ENCODE assay signal across 11 cellular contexts in the genomic region with DNA sequence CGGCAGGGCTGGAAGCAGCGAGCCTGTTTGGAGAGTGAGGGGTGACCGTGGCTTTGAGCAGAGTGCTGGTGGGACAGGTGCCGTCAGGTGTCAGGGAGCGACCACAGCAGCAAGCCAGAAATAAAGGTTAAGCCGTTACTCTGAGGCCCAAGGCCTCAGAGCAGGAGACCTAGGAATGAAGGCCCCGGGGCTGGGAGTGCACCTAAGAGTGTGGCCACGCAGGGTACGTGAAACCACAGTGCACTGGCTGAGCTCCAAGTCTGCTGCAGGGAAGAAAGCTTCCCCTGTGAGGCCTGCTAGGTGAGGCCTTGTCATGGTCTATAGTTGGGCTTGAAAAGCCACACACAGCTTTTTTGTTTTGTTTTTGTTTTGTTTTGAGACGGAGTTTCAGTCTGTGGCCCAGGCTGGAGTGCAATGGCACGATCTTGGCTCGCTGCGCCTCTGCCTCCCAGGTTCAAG. TPM values are rescaled to one million over a fixed set of nuclear protein-coding genes. Genes with fewer than 3 reads are reported as not detected.
DNase-seq lines count a peak whose midpoint lies in the region; ATAC-seq and TF ChIP-seq lines count a peak whose summit lies in the region.
"Had no signal": no experiment of that assay in that cellular context is flagged by ENCODE, and none has a peak within 500 bp of the region (broad histone marks: within the 10 kb centered on the region; RNA-seq: fewer than 3 reads in every experiment).

No MANE protein-coding gene starts in this region.

- H3K4me3 Mint-ChIP-seq in glutamatergic neuron (ENCODE audit: unreplicated experiment) = no peak overlapping the region

- no peaks in the 10 kb centered on the region for H3K4me1 Mint-ChIP-seq in glutamatergic neuron (ENCODE audit: low read depth, unreplicated experiment)

- ATAC-seq in HG03342 (IDR thresholded peaks at IDR 0.05; ENCODE audit: unreplicated experiment) (peak; percentile 66), foreskin keratinocyte (peak; percentile 67)

- H3K9me3 Mint-ChIP-seq in glutamatergic neuron (ENCODE audit: unreplicated experiment) = no peaks in the 10 kb centered on the region

- H3K4me1 ChIP-seq in foreskin keratinocyte = peaks cover 12% of the 10 kb centered on the region

- no peak overlapping the region for H3K4me3 ChIP-seq in MG63
- H3K4me3 ChIP-seq: cardiac muscle cell had no signal

- no peaks in the 10 kb centered on the region for H3K27me3 ChIP-seq in foreskin keratinocyte
- no peaks in the 10 kb centered on the region for H3K27me3 ChIP-seq in MG63
- H3K27me3 ChIP-seq: cardiac muscle cell had no signal

- peaks cover 64% of the 10 kb centered on the region for H3K36me3 ChIP-seq in MG63

- H3K36me3 Mint-ChIP-seq in glutamatergic neuron (ENCODE audit: unreplicated experiment) = peaks cover 13% of the 10 kb centered on the region

- no peak overlapping the region for H3K27ac Mint-ChIP-seq in glutamatergic neuron (ENCODE audit: unreplicated experiment)

- no peak overlapping the region for H3K27ac ChIP-seq in foreskin keratinocyte
- H3K27ac ChIP-seq: cardiac muscle cell had no signal

- no peak for TF ChIP-seq CTCF in foreskin keratinocyte (conservative IDR thresholded peaks at IDR 0.05)
- no peak for TF ChIP-seq CTCF in glutamatergic neuron (IDR thresholded peaks at IDR 0.05; ENCODE audit: partially characterized antibody, unreplicated experiment)

- H3K27me3 Mint-ChIP-seq in glutamatergic neuron (ENCODE audit: unreplicated experiment) = peaks cover 2% of the 10 kb centered on the region

- H3K9me3 ChIP-seq in MG63 = no peaks in the 10 kb centered on the region

- peak; percentile 29 to 35 for DNase-seq in activated CD8-positive, alpha-beta memory T cell treated with anti-CD3 and anti-CD28 coated beads for 4 hours (ENCODE audit: low read depth in 2 of 2)
- DNase-seq in foreskin keratinocyte = peak; percentile 53 to 82
- peak; percentile 32 to 39 for DNase-seq in stimulated activated CD8-positive, alpha-beta memory T cell treated with anti-CD3 and anti-CD28 coated beads, Interleukin-7, amount 100 ng/mL, for 4 hours (ENCODE audit: low read depth in 2 of 2)
- no peak for DNase-seq in NCI-H2081 (lab: John Stamatoyannopoulos, UW)
- DNase-seq in NK-92 (lab: John Stamatoyannopoulos, UW; ENCODE audit: unreplicated experiment) = no peak
- no peak for DNase-seq in MG63
- DNase-seq in glutamatergic neuron = no peak
- DNase-seq: NCI-H2081 treated with DMSO at 0.1 percent for 48 hours had no signal

RNA-seq across cellular contexts. Expression of a gene that starts 8.7 kb away (rescaled TPM):
- total RNA-seq in foreskin keratinocyte (17.0 and 18.4 TPM in 2 replicates), glutamatergic neuron (ENCODE audit: unreplicated experiment) (15.4 TPM)
- 14.3 and 15.4 TPM in 2 replicates for polyA plus RNA-seq in foreskin keratinocyte
- 13.7 and 34.4 TPM in 2 replicates for total RNA-seq in MG63 (2014; rRNA removed; shearing (Covaris generic); ENCODE audit: low replicate concordance)

RNA-seq across cellular contexts. Expression of a gene that starts 14.2 kb away (rescaled TPM):
- total RNA-seq in foreskin keratinocyte (not detected in 2 replicates), glutamatergic neuron (ENCODE audit: unreplicated experiment) (not detected)
- polyA plus RNA-seq in foreskin keratinocyte = not detected in 2 replicates
- not detected in 2 replicates for total RNA-seq in MG63 (2014; rRNA removed; shearing (Covaris generic); ENCODE audit: low replicate concordance)
- total RNA-seq: cardiac muscle cell, mononuclear cell had no signal
- polyA plus RNA-seq: cardiac muscle cell had no signal

Comparison
In these comparisons a context has a peak if more than half of its experiments do, and no peak if none do; other contexts are left out.
1. DNase-seq: peak in activated CD8-positive, alpha-beta memory T cell treated with anti-CD3 and anti-CD28 coated beads for 4 hours (2 of 2), foreskin keratinocyte (2 of 2) and stimulated activated CD8-positive, alpha-beta memory T cell treated with anti-CD3 and anti-CD28 coated beads, Interleukin-7, amount 100 ng/mL, for 4 hours (2 of 2); none in NCI-H2081 (0 of 2), NK-92 (single experiment), MG63 (single experiment) and glutamatergic neuron (single experiment).